In genomic region chr17:18225562-18226283, GRCh38 we compare ENCODE assay signal across 8 cellular contexts. TPM values are rescaled to one million over a fixed set of nuclear protein-coding genes. Genes with fewer than 3 reads are reported as not detected.
A peak's percentile ranks its signal among the peaks of the same experiment; 100 is the strongest.
DNase-seq lines count a peak whose midpoint lies in the region; ATAC-seq, FAIRE-seq and TF ChIP-seq lines count a peak whose summit lies in the region.

Gene LLGL1 (plus strand): TSS chr17:18225635. CDS start chr17:18225683, 48 bp downstream.

- H3K4me3 ChIP-seq in GM12878 (peak within 1 kb of the TSS; percentile 67), stomach (peak within 1 kb of the TSS; percentile 63 to 72 (median 66))

- DNase-seq in CD14-positive monocyte (ENCODE audit: low spot score) (no peak), LHCN-M2 (ENCODE audit: low read depth) (no peak), GM12878 (ENCODE audit: low read depth, low spot score) (no peak), left colon (no peak), stomach (no peak), NCI-H2227 treated with DMSO at 0.1 percent for 48 hours (lab: John Stamatoyannopoulos, UW) (no peak), GM13977 (ENCODE audit: low spot score) (no peak)

- ATAC-seq in GM19452 (IDR thresholded peaks at IDR 0.05; ENCODE audit: unreplicated experiment) (peak; percentile 16), GM12878 (no peak), left colon (peak; percentile 11)

- H3K4me1 Mint-ChIP-seq in CD14-positive monocyte: peaks cover 23% of the 10 kb centered on the region

- no peak for FAIRE-seq in GM12878 (lab: Jason Lieb, UNC)

- peaks cover 3 to 9% (median 5%) of the 10 kb centered on the region in 3 donors for H3K27me3 Mint-ChIP-seq in CD14-positive monocyte (ENCODE audit: low read depth in 3 of 3)

- TF ChIP-seq EP300 in GM12878 (IDR thresholded peaks at IDR 0.05; ENCODE audit: borderline replicate concordance in 1 of 2, control insufficient read depth in 1 of 2, low read depth in 2 of 2, low read length in 2 of 2) (no peak), stomach (IDR thresholded peaks at IDR 0.05) (no peak)

- H3K36me3 Mint-ChIP-seq in CD14-positive monocyte: no peaks in the 10 kb centered on the region

- H3K27me3 ChIP-seq in GM12878 (replicated peaks in 1 of 2; ENCODE audit: control insufficient read depth in 2 of 2, insufficient read depth in 2 of 2, low read length in 1 of 2) (no peaks in the 10 kb centered on the region), stomach (no peaks in the 10 kb centered on the region)

- peak within 1 kb of the TSS; percentile 67 for H3K9ac ChIP-seq in GM12878 (ENCODE audit: control insufficient read depth, insufficient read depth, low read length)

- H3K9me3 ChIP-seq in GM12878 (replicated peaks; ENCODE audit: control insufficient read depth, insufficient read depth, low read length) (no peaks in the 10 kb centered on the region), stomach (no peaks in the 10 kb centered on the region)

- WGBS in GM12878 (ENCODE audit: insufficient coverage, insufficient replicate concordance, low lambda C conversion rate, missing lambda C conversion rate): under 1% methylated on average over 38 of the region's 76 CpGs
- WGBS in stomach, 5 donors: 0 to 2% (median 0%) methylated on average over 6 to 72 of the region's 76 CpGs

- H3K79me2 ChIP-seq in GM12878 (ENCODE audit: control insufficient read depth, insufficient read depth, low read length): no peaks in the 10 kb centered on the region

- CTCF ChIA-PET in GM12878 (lab: Yijun Ruan, JAX): no interaction called here

- H3K4me3 Mint-ChIP-seq in CD14-positive monocyte: peak within 1 kb of the TSS; percentile 91 to 99

- H3K27ac Mint-ChIP-seq in CD14-positive monocyte: peak within 1 kb of the TSS; percentile 6 to 93 (median 69)

- no peak for TF ChIP-seq RAD21 in GM12878 (IDR thresholded peaks at IDR 0.05; ENCODE audit: insufficient read depth, low read depth, low read length)

- no TSS peak for BruUV-seq in GM12878 (replicated peaks; lab: Mats Ljungman, UMichigan)

- H2AFZ ChIP-seq in GM12878 (ENCODE audit: control insufficient read depth, low read depth, low read length): peak within 1 kb of the TSS; percentile 91

- H4K20me1 ChIP-seq in GM12878 (ENCODE audit: control insufficient read depth, insufficient read depth): no peaks in the 10 kb centered on the region

- H3K4me2 ChIP-seq in GM12878 (ENCODE audit: control insufficient read depth, insufficient read depth): peak within 1 kb of the TSS; percentile 67

- no peak within 1 kb of the TSS for H3K27ac ChIP-seq in GM12878 (ENCODE audit: control insufficient read depth, insufficient read depth)
- H3K27ac ChIP-seq in stomach: peak within 1 kb of the TSS in 4 of 5 donors; percentile 0 to 75 (median 70)

- SMC1A ChIA-PET in GM12878 (lab: Charles Lee; ENCODE audit: uncharacterized antibody, unreplicated experiment): no interaction called here

- H3K36me3 ChIP-seq in GM12878 (ENCODE audit: control insufficient read depth in 2 of 2, insufficient read depth in 2 of 2, low read length in 1 of 2) (no peaks in the 10 kb centered on the region), stomach (no peaks in the 10 kb centered on the region)

- in situ Hi-C loops in GM12878 (cut with MboI) (no loop called here), GM13977 (cut with MboI; ENCODE audit: low pct_unique_long_range_greater_than_20kb, low sequenced_read_pairs, unreplicated experiment) (no loop called here)

- peaks cover 0 to 2% (median 0%) of the 10 kb centered on the region in 7 donors for H3K9me3 Mint-ChIP-seq in CD14-positive monocyte

- intact Hi-C loops in CD14-positive monocyte (cut with micrococcal nuclease) (no loop called here), GM12878 (cut with micrococcal nuclease; ENCODE audit: unreplicated experiment) (loop anchor here (2.0 to 5.0 kb wide), 2 partner anchors 35 to 43 kb away; partner anchors contain the start of genes ALKBH5 and MIEF2), left colon (cut with DNase I, micrococcal nuclease) (no loop called here), stomach (cut with DNase I; ENCODE audit: low total_unique reads) (no loop called here)

- H3K4me1 ChIP-seq in GM12878 (ENCODE audit: control insufficient read depth, insufficient read depth, low read length): peaks cover 6% of the 10 kb centered on the region
- peaks cover 16 to 26% (median 22%) of the 10 kb centered on the region in 4 donors for H3K4me1 ChIP-seq in stomach

- TF ChIP-seq CTCF in CD14-positive monocyte (IDR thresholded peaks at IDR 0.05) (no peak), GM12878 (IDR thresholded peaks at IDR 0.05 in 2 of 3, conservative IDR thresholded peaks at IDR 0.05 in 1 of 3; ENCODE audit: control insufficient read depth in 2 of 3, extremely low read depth in 1 of 3, insufficient read depth in 1 of 3, low read depth in 3 of 3, low read length in 3 of 3) (no peak), stomach (IDR thresholded peaks at IDR 0.05) (no peak), GM13977 (IDR thresholded peaks at IDR 0.05; ENCODE audit: extremely low read depth, insufficient read depth, missing control alignments) (no peak)

- TF ChIP-seq POLR2A in GM12878 (IDR thresholded peaks at IDR 0.05; ENCODE audit: low read depth, low read length) (peak; percentile 26; the same call in 1 of the 2 replicates), stomach (IDR thresholded peaks at IDR 0.05) (no peak)

- POLR2A ChIA-PET in GM12878 (lab: Charles Lee): interaction anchor here (0.6 to 0.9 kb wide), 2 partner anchors 34 to 251 kb away, joined by 3 to 4 read pairs; no protein-coding TSS in a partner anchor

- RAD21 ChIA-PET in GM12878 (lab: Charles Lee; ENCODE audit: unreplicated experiment): interaction anchor here (0.6 kb wide), 1 partner anchor 192 kb away, joined by 5 read pairs; no protein-coding TSS in a partner anchor

TF ChIP-seq in GM12878, 131 proteins besides CTCF, POLR2A, EP300 and RAD21 (continues in another document):
- TF ChIP-seq PKNOX1 (IDR thresholded peaks at IDR 0.05) (0 out of 2 replicates have a peak, but pooled peaks have one; percentile 34), SRF (IDR thresholded peaks at IDR 0.05; ENCODE audit: low read depth in 2 of 2, low read length in 2 of 2) (no peak), RELB (IDR thresholded peaks at IDR 0.05; ENCODE audit: low read depth) (no peak), MXI1 (IDR thresholded peaks at IDR 0.05; ENCODE audit: low read depth, low read length) (peak; percentile 17; the same call in 1 of the 2 replicates)

RNA-seq across cellular contexts. Expression of gene LLGL1, which starts in this region (rescaled TPM):
- polyA plus RNA-seq in CD14-positive monocyte (under 1 TPM; 0.52 to 0.76 TPM), GM12878 (2011; rRNA removed) (1.5 and 3.7 TPM in 2 replicates), GM12878 (2014; fragmentation: Illumina TruSeq; extraction: Trizol) (0.70 and 2.0 TPM in 2 replicates), GM12878 (2014; fragmentation: Nextera tagmentation; extraction: Ambion mirVana) (under 1 TPM; 0.02 TPM), GM12878 (2014; rRNA removed) (8.7 and 9.8 TPM in 2 replicates), GM12878 (2016; fragmentation: Nextera tagmentation; extraction: Ambion mirVana) (1 to 10 TPM in 1 of 2 experiments, under 1 TPM in 1; 0.82 to 1.3 TPM), stomach (1 to 10 TPM; 5.2 to 9.0 (median 5.5) TPM)
- total RNA-seq in LHCN-M2 (2014; rRNA removed) (53.3 and 53.7 TPM in 2 replicates), GM12878 (2014; rRNA removed) (5.9 and 7.8 TPM in 2 replicates), GM12878 (2014; rRNA removed; fragmentation: Illumina TruSeq; extraction: Trizol) (1.9 and 3.0 TPM in 2 replicates), GM12878 (2021) (8.8 and 9.2 TPM in 2 replicates), left colon (1 to 10 TPM; 7.5 to 8.6 TPM), stomach (10 to 100 TPM in 4 of 5 donors, 1 to 10 TPM in 1; 5.8 to 19.7 (median 10.5) TPM)
- 26.6 TPM for polyA plus RNA-seq in LHCN-M2 (2012)
- total RNA-seq in GM12878 (2013; cell fraction: nucleolus; rRNA removed): 3.1 and 3.5 TPM in 2 replicates
- polyA plus RNA-seq in GM12878 (2011; ENCODE audit: low read depth): 1.3 TPM
- polyA plus RNA-seq in GM12878 (2011; cell fraction: cytosol; rRNA removed): 6.0 and 9.3 TPM in 2 replicates
- 6.7 and 10.5 TPM in 2 replicates for polyA plus RNA-seq in GM12878 (2011; cell fraction: nucleus; rRNA removed)
- polyA plus RNA-seq in GM12878 (2012): 2.8 and 3.0 TPM in 2 replicates
- polyA minus RNA-seq in GM12878 (2011; rRNA and poly(A)+ RNA removed): 3.9 and 8.6 TPM in 2 replicates
- 3.6 and 4.1 TPM in 2 replicates for polyA minus RNA-seq in GM12878 (2011; cell fraction: cytosol; rRNA and poly(A)+ RNA removed)
- polyA minus RNA-seq in GM12878 (2011; cell fraction: nucleus; rRNA and poly(A)+ RNA removed): 1.9 and 3.4 TPM in 2 replicates
